Comparison of ENCODE assay signal across 8 cellular contexts in the genomic region with DNA sequence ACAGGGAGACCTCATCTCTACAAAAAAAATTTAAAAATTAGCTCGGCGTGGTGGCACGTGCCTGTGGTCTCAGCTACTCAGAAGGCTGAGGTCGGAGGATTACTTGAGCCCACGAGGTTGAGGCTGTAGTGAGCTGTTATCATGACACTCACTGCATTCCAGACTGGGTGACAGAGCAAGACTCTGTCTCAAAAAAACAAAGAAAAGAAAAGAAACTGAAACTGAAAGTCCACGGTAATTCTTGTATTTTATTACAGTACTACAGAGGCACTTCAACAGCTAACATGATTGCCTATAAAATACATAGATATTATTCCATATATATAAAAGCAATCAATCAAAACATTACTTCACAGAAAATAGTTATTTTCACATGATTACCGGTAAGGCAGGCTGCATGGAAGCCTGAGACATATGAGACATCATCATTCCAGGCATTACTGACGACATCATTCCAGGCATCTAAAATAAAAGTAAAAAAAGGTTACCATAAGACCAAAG. TPM values are rescaled to one million over a fixed set of nuclear protein-coding genes. Genes with fewer than 3 reads are reported as not detected.
DNase-seq lines count a peak whose midpoint lies in the region; ATAC-seq, FAIRE-seq and TF ChIP-seq lines count a peak whose summit lies in the region.

No MANE protein-coding gene starts in this region.

- no peak for TF ChIP-seq CTCF in fibroblast of lung (conservative IDR thresholded peaks at IDR 0.05 in 1 of 2, IDR thresholded peaks at IDR 0.05 in 1 of 2; ENCODE audit: low read depth in 1 of 2, low read length in 2 of 2)

- H3K9ac ChIP-seq in fibroblast of lung (ENCODE audit: insufficient read depth, low read length) = peak overlapping the region; percentile 21

- ATAC-seq in GM18861 (IDR thresholded peaks at IDR 0.05; ENCODE audit: unreplicated experiment) (peak; percentile 61), HG03060 (IDR thresholded peaks at IDR 0.05; ENCODE audit: low read depth, unreplicated experiment) (peak; percentile 33)

- peak overlapping the region; percentile 90 for H3K4me2 ChIP-seq in fibroblast of lung (ENCODE audit: extremely low read depth, insufficient read depth, low read length)

- peaks cover 29% of the 10 kb centered on the region for H3K79me2 ChIP-seq in fibroblast of lung (ENCODE audit: control insufficient read depth, insufficient read depth, low read length)

- H3K36me3 ChIP-seq in fibroblast of lung (ENCODE audit: control insufficient read depth, insufficient read depth, low read length) = no peaks in the 10 kb centered on the region
- no peaks in the 10 kb centered on the region for H3K36me3 ChIP-seq in small intestine (ENCODE audit: control insufficient read depth in 2 of 2, insufficient read depth in 2 of 2, low read length in 2 of 2)
- H3K36me3 ChIP-seq in HAP-1 (replicated peaks) = peaks cover 28% of the 10 kb centered on the region

- peak overlapping the region; percentile 60 for H3K27ac ChIP-seq in fibroblast of lung (ENCODE audit: insufficient read depth, low read length)
- H3K27ac ChIP-seq in small intestine (ENCODE audit: low read depth in 1 of 2, low read length in 1 of 2) = peak overlapping the region in 1 of 2 donors; percentile 65

- DNase-seq in activated CD4-positive, alpha-beta T cell treated with anti-CD3 and anti-CD28 coated beads for 4 hours = peak; percentile 27
- DNase-seq in fibroblast of lung (ENCODE audit: low read depth in 2 of 2) (peak; percentile 51 to 90), small intestine (peak; percentile 70), HAP-1 (ENCODE audit: low spot score in 2 of 2) (no peak), NCI-H748 (lab: John Stamatoyannopoulos, UW; ENCODE audit: unreplicated experiment) (no peak), NCI-H128 (lab: John Stamatoyannopoulos, UW; ENCODE audit: unreplicated experiment) (no peak)

- H3K4me3 ChIP-seq in fibroblast of lung (replicated peaks in 1 of 4; ENCODE audit: control extremely low read depth in 1 of 4, insufficient read depth in 1 of 4, low read depth in 3 of 4, low read length in 4 of 4) (peak overlapping the region; percentile 29 to 64 (median 37)), small intestine (ENCODE audit: low read depth in 1 of 2, low read length in 2 of 2) (peak overlapping the region in 1 of 2 donors; percentile 19), HAP-1 (no peak overlapping the region)

- no peak overlapping the region for H2AFZ ChIP-seq in fibroblast of lung (ENCODE audit: low read length)

- no peaks in the 10 kb centered on the region for H4K20me1 ChIP-seq in fibroblast of lung (ENCODE audit: control insufficient read depth, extremely low read depth, insufficient read depth, low read length)

- WGBS in small intestine, 3 donors = 21 to 36% (median 25%) methylated on average over 8 of the region's 8 CpGs

- no peak for FAIRE-seq in small intestine (lab: Jason Lieb, UNC)

- no peaks in the 10 kb centered on the region for H3K27me3 ChIP-seq in fibroblast of lung (ENCODE audit: control insufficient read depth, insufficient read depth, low read length)
- no peaks in the 10 kb centered on the region for H3K27me3 ChIP-seq in small intestine (ENCODE audit: control insufficient read depth in 2 of 2, insufficient read depth in 2 of 2, low read length in 2 of 2)
- no peaks in the 10 kb centered on the region for H3K27me3 ChIP-seq in HAP-1 (ENCODE audit: low read depth)

- H3K9me3 ChIP-seq in fibroblast of lung (ENCODE audit: control insufficient read depth, insufficient read depth, low read depth, low read length) = no peaks in the 10 kb centered on the region
- H3K9me3 ChIP-seq in small intestine (ENCODE audit: control insufficient read depth, low read depth) = no peaks in the 10 kb centered on the region
- H3K9me3 ChIP-seq in HAP-1 = no peaks in the 10 kb centered on the region

- H3K4me1 ChIP-seq in fibroblast of lung (ENCODE audit: control insufficient read depth, extremely low read depth, insufficient read depth, low read length) (no peaks in the 10 kb centered on the region), small intestine (ENCODE audit: control insufficient read depth in 2 of 2, insufficient read depth in 1 of 2, low read depth in 1 of 2, low read length in 1 of 2) (no peaks in the 10 kb centered on the region), HAP-1 (peaks cover 3% of the 10 kb centered on the region; the same call in 1 of the 2 replicates)

- in situ Hi-C loops in HAP-1 (cut with MboI; ENCODE audit: low sequenced_read_pairs) = no loop called here

RNA-seq across cellular contexts. Expression of a gene that starts 23.1 kb away (rescaled TPM):
- total RNA-seq in fibroblast of lung = 105 and 109 TPM in 2 replicates
- polyA plus RNA-seq in fibroblast of lung (85.9 and 91.7 TPM in 2 replicates), small intestine (10 to 100 TPM; 26.4 to 45.9 (median 41.1) TPM)
- 65.9 and 68.0 TPM in 2 replicates for polyA plus RNA-seq in fibroblast of lung (2012)
- polyA minus RNA-seq in fibroblast of lung (ENCODE audit: low replicate concordance) = 230 and 254 TPM in 2 replicates

RNA-seq across cellular contexts. Expression of a gene that starts 24.2 kb away (rescaled TPM):
- total RNA-seq in fibroblast of lung = 16.2 and 19.0 TPM in 2 replicates
- 53.9 and 54.8 TPM in 2 replicates for polyA plus RNA-seq in fibroblast of lung
- polyA plus RNA-seq in fibroblast of lung (2012) = 14.6 and 15.4 TPM in 2 replicates
- polyA minus RNA-seq in fibroblast of lung (ENCODE audit: low replicate concordance) = 1.6 and 15.2 TPM in 2 replicates
- polyA plus RNA-seq in small intestine = 10 to 100 TPM in 2 of 3 donors, 1 to 10 TPM in 1; 5.7 to 12.5 (median 11.3) TPM

Comparison
In these comparisons a context has a peak if more than half of its experiments do, and no peak if none do; other contexts are left out.
1. DNase-seq: peak in activated CD4-positive, alpha-beta T cell treated with anti-CD3 and anti-CD28 coated beads for 4 hours (2 of 2), fibroblast of lung (2 of 2) and small intestine (single experiment); none in HAP-1 (0 of 2), NCI-H748 (single experiment) and NCI-H128 (single experiment).